ENCODE assay signal across 20 cellular contexts in the genomic region with DNA sequence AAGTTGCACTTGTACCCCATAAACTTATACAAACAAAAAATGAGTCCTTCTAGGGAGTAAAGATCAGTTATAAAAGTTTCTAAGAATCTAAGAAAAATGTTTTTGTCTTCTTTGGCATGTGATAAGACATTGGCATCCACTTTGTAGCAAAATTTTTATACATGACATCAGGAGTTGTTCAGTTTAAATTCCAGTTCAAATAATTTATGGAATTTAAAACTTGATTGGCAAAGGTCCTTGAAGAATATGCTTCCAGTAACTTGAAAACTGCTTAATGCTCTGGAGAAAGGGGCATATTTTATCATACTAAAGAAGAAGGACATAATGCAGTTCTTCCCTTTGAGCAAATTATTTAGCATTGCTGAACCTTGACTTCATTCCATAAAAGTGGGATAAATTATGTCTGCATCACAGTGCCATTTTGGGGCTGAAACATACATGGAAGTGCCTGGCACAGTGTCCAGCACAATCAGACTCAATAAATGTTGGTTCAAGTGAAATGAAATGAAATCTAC.
"Had no signal": no experiment of that assay in that cellular context is flagged by ENCODE, and none has a peak within 500 bp of the region (broad histone marks: within the 10 kb centered on the region; RNA-seq: fewer than 3 reads in every experiment).

No MANE protein-coding gene starts in this region.

- H3K36me3 ChIP-seq: esophagus muscularis mucosa, heart left ventricle, transverse colon had no signal

- H3K27ac ChIP-seq: epithelial cell of prostate, esophagus muscularis mucosa, heart left ventricle, psoas muscle, skin epidermis, testis, transverse colon had no signal

- H3K4me3 ChIP-seq: esophagus muscularis mucosa, heart left ventricle, psoas muscle, skin epidermis, testis, transverse colon had no signal

- H3K4me1 ChIP-seq: heart left ventricle, psoas muscle, testis, transverse colon had no signal

- FAIRE-seq: frontal cortex, islet of Langerhans had no signal

- H3K9me3 ChIP-seq: esophagus muscularis mucosa, heart left ventricle, psoas muscle, testis, transverse colon had no signal

- DNase-seq: effector memory CD8-positive, alpha-beta T cell; heart left ventricle; hippocampal formation; kidney glomerular epithelial cell; mesendoderm; naive B cell; occipital lobe; psoas muscle; retina; stimulated activated CD4-positive, alpha-beta T cell treated with anti-CD3 and anti-CD28 coated beads, Interleukin-2, amount 100 ng/mL, for 24 hours; stimulated activated CD4-positive, alpha-beta T cell treated with anti-CD3 and anti-CD28 coated beads, Interleukin-4, amount 100 ng/mL, for 4 hours; stimulated activated naive B cell treated with anti-CD40 and anti-IgM and Interleukin-4, amounts not matched to agents 10 μg/mL and 1 μg/mL and 100 μg/mL, for 72 hours; stimulated activated naive CD8-positive, alpha-beta T cell treated with anti-CD3 and anti-CD28 coated beads, Interleukin-15, amount 100 ng/mL, for 72 hours; testis; transverse colon had no signal

- H3K27me3 ChIP-seq: esophagus muscularis mucosa, heart left ventricle, testis, transverse colon had no signal
